In the genomic region with DNA sequence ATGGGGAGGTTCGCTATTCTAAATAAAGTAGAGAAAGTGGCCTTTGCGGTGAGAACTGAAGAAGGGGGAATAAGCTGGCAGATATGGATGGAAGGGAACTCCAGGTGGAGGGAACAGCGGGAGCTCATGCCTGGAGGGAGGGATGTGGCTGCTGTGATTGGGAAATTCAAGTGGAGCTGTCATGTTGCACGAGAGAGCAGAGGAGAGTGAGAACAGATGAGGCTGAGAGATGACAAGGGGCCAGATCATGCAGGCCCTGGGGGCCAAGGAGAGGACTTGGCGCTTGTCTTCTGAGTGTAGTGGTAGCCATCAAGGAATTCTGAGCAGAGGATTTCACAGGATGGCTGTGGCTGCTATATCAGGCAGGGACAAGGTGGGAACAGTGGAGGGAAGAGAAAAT, we compare ENCODE assay signal across 28 cellular contexts. TPM values are rescaled to one million over a fixed set of nuclear protein-coding genes. Genes with fewer than 3 reads are reported as not detected.
DNase-seq lines count a peak whose midpoint lies in the region; ATAC-seq, FAIRE-seq and TF ChIP-seq lines count a peak whose summit lies in the region.
"Had no signal": no experiment of that assay in that cellular context is flagged by ENCODE, and none has a peak within 500 bp of the region (broad histone marks: within the 10 kb centered on the region; RNA-seq: fewer than 3 reads in every experiment).

No MANE protein-coding gene starts in this region.

- no CpG with 5 or more reads among the region's 5 CpGs for WGBS in trophoblast cell (ENCODE audit: extremely low coverage, insufficient coverage, insufficient read length)

- no peak overlapping the region for H2BK120ac ChIP-seq in trophoblast cell (ENCODE audit: insufficient read depth, low read length, poor library complexity)

- no peak overlapping the region for H4K8ac ChIP-seq in trophoblast cell (ENCODE audit: low read depth, low read length)

- H3K14ac ChIP-seq in trophoblast cell (ENCODE audit: low read length): no peak overlapping the region

- H3K9me3 ChIP-seq in left ventricle myocardium inferior (replicated peaks) (no peaks in the 10 kb centered on the region), trophoblast cell (ENCODE audit: insufficient read depth, low read depth, low read length) (peaks cover 2% of the 10 kb centered on the region), MG63 (no peaks in the 10 kb centered on the region)
- H3K9me3 ChIP-seq: A549, SJSA1 had no signal

- H3K4me2 ChIP-seq in trophoblast cell (ENCODE audit: low read length): no peak overlapping the region
- H3K4me2 ChIP-seq: A549 had no signal

- H2AK5ac ChIP-seq in trophoblast cell (ENCODE audit: low read length): no peak overlapping the region

- H3K9ac ChIP-seq in trophoblast cell (ENCODE audit: low read length): no peak overlapping the region
- H3K9ac ChIP-seq: GM23248 had no signal

- no peak overlapping the region for H3K23ac ChIP-seq in trophoblast cell (ENCODE audit: low read length)

- no peak for FAIRE-seq in H54 (lab: Jason Lieb, UNC)
- FAIRE-seq: A549, GM18507, HepG2, RCC 7860 had no signal

- no peak overlapping the region for H3K4ac ChIP-seq in trophoblast cell (ENCODE audit: low read depth, low read length)

- no peak overlapping the region for H4K91ac ChIP-seq in trophoblast cell (ENCODE audit: low read depth, low read length)

- H3K27ac ChIP-seq in left ventricle myocardium inferior (replicated peaks): no peak overlapping the region
- no peak overlapping the region for H3K27ac ChIP-seq in trophoblast cell (ENCODE audit: low read depth, low read length)
- H3K27ac ChIP-seq: A549, GM23248, SJSA1 had no signal

- peak; percentile 39 for ATAC-seq in Right ventricle myocardium superior (ENCODE audit: poor library complexity)
- ATAC-seq: A549, HepG2 had no signal

- no peak overlapping the region for H2AFZ ChIP-seq in trophoblast cell (ENCODE audit: insufficient read depth, low read length, poor library complexity)
- H2AFZ ChIP-seq: GM23248 had no signal

- intact Hi-C loops in Right ventricle myocardium superior (cut with DNase I): no loop called here
- intact Hi-C loops in left ventricle myocardium inferior (cut with micrococcal nuclease): no loop called here

- no peak for TF ChIP-seq POLR2A in H54 (IDR thresholded peaks at IDR 0.05; ENCODE audit: low read depth, low read length)

- no peak overlapping the region for H3K18ac ChIP-seq in trophoblast cell (ENCODE audit: low read length)

- no peaks in the 10 kb centered on the region for H3K4me1 ChIP-seq in left ventricle myocardium inferior
- H3K4me1 ChIP-seq in trophoblast cell (ENCODE audit: control insufficient read depth in 1 of 2, insufficient read depth in 2 of 2, low read length in 2 of 2): peaks cover 3 to 4% of the 10 kb centered on the region in 2 experiments
- H3K4me1 ChIP-seq: A549, SJSA1 had no signal

- no peak overlapping the region for H4K12ac ChIP-seq in trophoblast cell (ENCODE audit: low read depth, low read length)

- no peak overlapping the region for H3K4me3 ChIP-seq in left ventricle myocardium inferior
- no peak overlapping the region for H3K4me3 ChIP-seq in epithelial cell of esophagus (ENCODE audit: low read length)
- H3K4me3 ChIP-seq in trophoblast cell (ENCODE audit: low read depth, low read length): no peak overlapping the region
- no peak overlapping the region for H3K4me3 ChIP-seq in MG63
- H3K4me3 ChIP-seq: A549, GM23248, SJSA1 had no signal

- H2BK12ac ChIP-seq in trophoblast cell (ENCODE audit: low read length): no peak overlapping the region

- no peaks in the 10 kb centered on the region for H3K79me2 ChIP-seq in trophoblast cell (ENCODE audit: control insufficient read depth, insufficient read depth, low read length, poor library complexity)

- H3K36me3 ChIP-seq in left ventricle myocardium inferior (no peaks in the 10 kb centered on the region), trophoblast cell (ENCODE audit: control insufficient read depth in 1 of 2, insufficient read depth in 2 of 2, low read length in 2 of 2) (peaks cover 0 to 1% of the 10 kb centered on the region in 2 experiments), MG63 (no peaks in the 10 kb centered on the region)
- H3K36me3 ChIP-seq: SJSA1 had no signal

- TF ChIP-seq CTCF in left ventricle myocardium inferior (IDR thresholded peaks at IDR 0.05; ENCODE audit: borderline replicate concordance) (no peak), epithelial cell of esophagus (IDR thresholded peaks at IDR 0.05; ENCODE audit: insufficient read depth, low read depth, low read length, missing control alignments) (no peak)

- H3K27me3 ChIP-seq in left ventricle myocardium inferior (ENCODE audit: low read depth) (no peaks in the 10 kb centered on the region), trophoblast cell (ENCODE audit: insufficient read depth, low read length) (no peaks in the 10 kb centered on the region), MG63 (no peaks in the 10 kb centered on the region)
- H3K27me3 ChIP-seq: SJSA1 had no signal

- no peaks in the 10 kb centered on the region for H3K79me1 ChIP-seq in trophoblast cell (ENCODE audit: low read length)

- no peak overlapping the region for H2BK5ac ChIP-seq in trophoblast cell (ENCODE audit: low read depth, low read length, poor library complexity)

- no peak for DNase-seq in Right ventricle myocardium superior
- DNase-seq in left ventricle myocardium inferior: no peak
- peak; percentile 43 for DNase-seq in RPMI7951 (ENCODE audit: low read depth)
- DNase-seq in epithelial cell of esophagus (ENCODE audit: low read depth): peak; percentile 35
- peak; percentile 66 to 76 for DNase-seq in trophoblast cell
- DNase-seq in H54 (ENCODE audit: insufficient read length, low spot score): no peak
- DNase-seq in MG63: no peak
- DNase-seq in DMS153 (lab: John Stamatoyannopoulos, UW): no peak
- DNase-seq: AML-193; C1 segment of cervical spinal cord; Calu3; CD4-positive, alpha-beta memory T cell; DND-41; GM23248; H9; Karpas-422; MV-4-11; NCI-H1105; NCI-H1436 treated with DMSO at 0.1 percent for 48 hours; NCI-H2029; NCI-H226; NCI-H510A; NCI-H774 had no signal

RNA-seq across cellular contexts. Expression of a gene that starts 35.0 kb away (rescaled TPM):
- 20.7 TPM for total RNA-seq in Right ventricle myocardium superior
- 27.2 TPM for total RNA-seq in left ventricle myocardium inferior
- 1.8 and 3.6 TPM in 2 replicates for total RNA-seq in RPMI7951 (2014; rRNA removed; shearing (Covaris generic))
- 8.7 and 12.2 TPM in 2 replicates for polyA plus RNA-seq in trophoblast cell (2013)
- 0.56 and 7.4 TPM in 2 replicates for total RNA-seq in MG63 (2014; rRNA removed; shearing (Covaris generic); ENCODE audit: low replicate concordance)

RNA-seq across cellular contexts. Expression of a gene that starts 38.8 kb away (rescaled TPM):
- 25.1 TPM for total RNA-seq in Right ventricle myocardium superior
- total RNA-seq in left ventricle myocardium inferior: 29.8 TPM
- 38.5 and 41.6 TPM in 2 replicates for total RNA-seq in RPMI7951 (2014; rRNA removed; shearing (Covaris generic))
- polyA plus RNA-seq in trophoblast cell (2013): 15.6 and 16.7 TPM in 2 replicates
- 12.2 and 54.9 TPM in 2 replicates for total RNA-seq in MG63 (2014; rRNA removed; shearing (Covaris generic); ENCODE audit: low replicate concordance)

Comparison
In these comparisons a context has a peak if more than half of its experiments do, and no peak if none do; other contexts are left out.
1. DNase-seq: peak in RPMI7951 (single experiment), epithelial cell of esophagus (single experiment) and trophoblast cell (2 of 2); none in Right ventricle myocardium superior (single experiment), left ventricle myocardium inferior (single experiment), H54 (single experiment), MG63 (single experiment) and DMS153 (single experiment).